ENCODE assay signal across 8 cellular contexts in the genomic region with DNA sequence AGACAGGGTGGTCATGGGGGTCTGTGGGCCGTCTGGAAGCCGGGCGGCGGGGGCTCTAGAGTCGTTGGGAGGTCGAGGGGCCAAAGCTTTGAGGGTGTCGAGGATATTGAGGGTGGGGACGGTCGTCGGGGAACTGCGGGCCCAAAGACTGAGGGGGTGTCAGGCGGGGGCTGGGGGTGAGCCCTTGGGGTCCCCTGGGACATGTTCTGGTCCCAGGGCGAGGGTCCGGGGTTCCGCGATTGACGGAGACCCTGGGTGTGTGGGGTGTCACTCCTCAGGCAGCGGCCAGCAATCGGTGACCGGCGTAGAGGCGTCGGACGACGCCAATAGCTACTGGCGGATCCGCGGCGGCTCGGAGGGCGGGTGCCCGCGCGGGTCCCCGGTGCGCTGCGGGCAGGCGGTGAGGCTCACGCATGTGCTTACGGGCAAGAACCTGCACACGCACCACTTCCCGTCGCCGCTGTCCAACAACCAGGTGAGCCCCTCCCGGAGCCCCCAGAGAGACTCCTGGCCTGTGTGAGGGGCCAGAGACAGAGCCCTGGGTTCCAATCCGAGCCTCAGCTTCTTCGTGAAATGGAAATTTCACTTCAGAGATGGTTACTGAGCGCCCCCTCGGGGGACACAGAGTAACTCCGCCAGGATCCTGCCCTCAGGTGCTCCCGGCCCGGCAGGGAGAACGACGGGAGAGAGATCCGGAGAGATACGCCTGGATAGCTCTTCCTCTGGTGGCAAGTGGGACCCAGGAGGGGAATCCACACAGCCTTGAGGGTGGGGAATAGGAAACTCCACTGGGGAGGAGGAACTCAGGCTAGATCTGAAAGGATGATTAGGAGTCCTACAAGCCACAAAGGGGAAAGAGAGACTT. TPM values are rescaled to one million over a fixed set of nuclear protein-coding genes. Genes with fewer than 3 reads are reported as not detected.
DNase-seq lines count a peak whose midpoint lies in the region; ATAC-seq, FAIRE-seq and TF ChIP-seq lines count a peak whose summit lies in the region.

No MANE protein-coding gene starts in this region.

- H3K27me3 ChIP-seq in breast epithelium = no peaks in the 10 kb centered on the region

- no peak for FAIRE-seq in kidney (lab: Jason Lieb, UNC)

- TF ChIP-seq CTCF in breast epithelium (IDR thresholded peaks at IDR 0.05) (peak; percentile 7 to 23 (median 20)), kidney (IDR thresholded peaks at IDR 0.05; ENCODE audit: borderline replicate concordance, extremely low read depth, insufficient read depth) (peak; percentile 56)

- ATAC-seq in HG03196 (IDR thresholded peaks at IDR 0.05; ENCODE audit: unreplicated experiment) = no peak

- intact Hi-C loops in breast epithelium (cut with DNase I; ENCODE audit: low total_unique reads) (no loop called here), kidney (cut with DNase I) (no loop called here)

- H3K9ac ChIP-seq in kidney (ENCODE audit: low read length in 2 of 2) = peak overlapping the region in 1 of 2 donors; percentile 51

- no peaks in the 10 kb centered on the region for H3K36me3 ChIP-seq in breast epithelium
- H3K36me3 ChIP-seq in kidney (ENCODE audit: control insufficient read depth in 1 of 2, insufficient read depth in 2 of 2, low read length in 2 of 2) = no peaks in the 10 kb centered on the region

- no peak for TF ChIP-seq POLR2A in breast epithelium (IDR thresholded peaks at IDR 0.05)

- H3K4me3 ChIP-seq in breast epithelium (peak overlapping the region; percentile 55 to 82 (median 78)), kidney (ENCODE audit: low read length in 2 of 2) (peak overlapping the region; percentile 61 to 71)

- H3K4me1 ChIP-seq in breast epithelium (peaks cover 0 to 4% of the 10 kb centered on the region in 2 donors), kidney (ENCODE audit: control insufficient read depth in 1 of 2, insufficient read depth in 1 of 2, low read depth in 1 of 2, low read length in 2 of 2) (peaks cover 0 to 12% of the 10 kb centered on the region in 2 donors)

- H3K9me3 ChIP-seq in breast epithelium (no peaks in the 10 kb centered on the region), kidney (ENCODE audit: control insufficient read depth in 1 of 2, low read length in 2 of 2) (no peaks in the 10 kb centered on the region)

- DNase-seq in NCI-H1436 (lab: John Stamatoyannopoulos, UW) (peak; percentile 35), NCI-H1436 treated with DMSO at 0.1 percent for 48 hours (lab: John Stamatoyannopoulos, UW) (no peak), MV-4-11 (lab: John Stamatoyannopoulos, UW) (peak; percentile 58), T-helper 9 cell (peak; percentile 36), breast epithelium (ENCODE audit: low spot score in 2 of 2) (no peak), kidney (peak; percentile 83)
- DNase-seq in stimulated activated CD4-positive, alpha-beta T cell treated with anti-CD3 and anti-CD28 coated beads, Interleukin-2, amount 100 ng/mL, for 24 hours = peak; percentile 72 to 73

- H3K27ac ChIP-seq in breast epithelium = peak overlapping the region; percentile 61 to 62
- no peak overlapping the region for H3K27ac ChIP-seq in kidney (ENCODE audit: low read depth in 2 of 2, low read length in 2 of 2)

RNA-seq across cellular contexts. Expression of gene SDF2L1, which starts 0.7 kb away (rescaled TPM):
- 10 to 100 TPM; 23.1 to 50.1 (median 26.6) TPM for total RNA-seq in breast epithelium
- 56.1 TPM for total RNA-seq in kidney
- polyA plus RNA-seq in kidney (ENCODE audit: insufficient read depth, low read depth, low replicate concordance) = 79.6 TPM

RNA-seq across cellular contexts. Expression of gene CCDC116, which starts 10.3 kb away (rescaled TPM):
- total RNA-seq in breast epithelium = under 1 TPM in 2 of 3 donors, not detected in 1; 0.15 to 0.33 TPM
- 0.22 TPM for total RNA-seq in kidney
- 0.22 TPM for polyA plus RNA-seq in kidney (ENCODE audit: insufficient read depth, low read depth, low replicate concordance)

RNA-seq across cellular contexts. Expression of gene YDJC, which starts 13.0 kb away (rescaled TPM):
- total RNA-seq in breast epithelium (10 to 100 TPM; 15.4 to 33.2 (median 28.2) TPM), kidney (24.7 TPM)
- 28.2 TPM for polyA plus RNA-seq in kidney (ENCODE audit: insufficient read depth, low read depth, low replicate concordance)

RNA-seq across cellular contexts. Expression of gene PPIL2, which starts 23.0 kb away (rescaled TPM):
- total RNA-seq in breast epithelium (10 to 100 TPM; 23.5 to 45.6 (median 39.4) TPM), kidney (46.9 TPM)
- 31.6 TPM for polyA plus RNA-seq in kidney (ENCODE audit: insufficient read depth, low read depth, low replicate concordance)

Comparison
In these comparisons a context has a peak if more than half of its experiments do, and no peak if none do; other contexts are left out.
1. DNase-seq: peak in NCI-H1436 (single experiment), MV-4-11 (single experiment), T-helper 9 cell (single experiment), kidney (single experiment) and stimulated activated CD4-positive, alpha-beta T cell treated with anti-CD3 and anti-CD28 coated beads, Interleukin-2, amount 100 ng/mL, for 24 hours (2 of 2); none in NCI-H1436 treated with DMSO at 0.1 percent for 48 hours (single experiment) and breast epithelium (0 of 2).
2. H3K27ac ChIP-seq: peak in breast epithelium (2 of 2); none in kidney (0 of 2).